25 cellular contexts compared by ENCODE assay signal in the genomic region with DNA sequence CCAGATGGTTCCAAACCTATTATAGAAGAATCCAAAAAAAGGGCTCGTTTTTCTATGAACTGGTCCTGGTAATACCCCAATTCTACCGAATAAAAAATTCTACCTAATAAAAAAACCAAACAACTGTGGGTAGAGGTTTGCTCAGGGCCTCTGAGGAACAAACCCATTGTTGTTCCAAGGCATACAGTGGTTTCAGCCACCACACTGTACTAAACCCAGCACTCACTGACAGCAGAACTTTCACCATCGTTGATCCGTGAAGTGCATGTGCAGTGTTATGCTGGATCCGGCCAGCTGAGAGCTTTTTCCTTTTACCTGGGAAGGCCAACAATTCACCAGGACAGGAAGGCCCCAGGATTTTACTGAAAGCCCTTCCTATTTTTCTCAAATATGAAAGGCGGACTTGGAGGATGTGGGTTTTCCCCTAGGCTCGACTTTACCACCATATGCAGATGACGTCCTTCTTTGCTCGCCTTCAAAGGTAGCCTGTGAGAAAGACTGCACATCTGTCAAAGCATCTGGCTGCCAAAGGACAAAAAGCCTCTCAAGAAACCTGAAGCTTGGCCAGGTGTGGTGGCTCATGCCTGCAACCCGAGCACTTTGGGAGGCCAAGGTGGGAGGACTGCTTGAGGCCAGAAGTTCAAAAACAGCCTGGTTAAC. TPM values are rescaled to one million over a fixed set of nuclear protein-coding genes. Genes with fewer than 3 reads are reported as not detected.
DNase-seq lines count a peak whose midpoint lies in the region; ATAC-seq, FAIRE-seq and TF ChIP-seq lines count a peak whose summit lies in the region.
"Had no signal": no experiment of that assay in that cellular context is flagged by ENCODE, and none has a peak within 500 bp of the region (broad histone marks: within the 10 kb centered on the region; RNA-seq: fewer than 3 reads in every experiment).

No MANE protein-coding gene starts in this region.

- H2AFZ ChIP-seq in GM23338 (0 out of 2 replicates have a peak overlapping the region, but pooled peaks have one; percentile 47), OCI-LY3 (ENCODE audit: low read depth, low read length) (peak overlapping the region; percentile 32; the same call in 1 of the 2 replicates)
- H2AFZ ChIP-seq: GM23248 had no signal

- DNase-seq in GM12891 (ENCODE audit: insufficient read length, low spot score) = no peak
- no peak for DNase-seq in GM23338 (ENCODE audit: low spot score)
- no peak for DNase-seq in SIG-M5 treated with dmso at 0.1 percent for 504 hours (lab: John Stamatoyannopoulos, UW; ENCODE audit: unreplicated experiment)
- DNase-seq in CD14-positive monocyte (ENCODE audit: low spot score) = no peak
- DNase-seq in activated naive CD4-positive, alpha-beta T cell treated with anti-CD3 and anti-CD28 coated beads, Interleukin-2, amount 50 U/mL, for 72 hours (ENCODE audit: low spot score in 2 of 2) = no peak
- DNase-seq: ACHN; BE2C; C1 segment of cervical spinal cord; Caco-2; CD4-positive, alpha-beta T cell; DMS153; DMS79; GF-D8; GM23248; HCEC 1CT; HFFc6; Kasumi-1; KG1 had no signal

- no peaks in the 10 kb centered on the region for H3K9me3 ChIP-seq in OCI-LY3 (ENCODE audit: insufficient read depth, low read length)
- H3K9me3 ChIP-seq: BE2C, Caco-2 had no signal

- H3K36me3 ChIP-seq in GM23338 (ENCODE audit: insufficient read depth) = no peaks in the 10 kb centered on the region
- H3K36me3 ChIP-seq in OCI-LY3 (replicated peaks; ENCODE audit: low read depth, low read length) = no peaks in the 10 kb centered on the region
- H3K36me3 ChIP-seq: BE2C had no signal

- H3K4me1 Mint-ChIP-seq in GM23338 (no peaks in the 10 kb centered on the region), CD14-positive monocyte (peaks cover 9% of the 10 kb centered on the region)
- H3K4me1 Mint-ChIP-seq in stimulated activated memory B cell treated with anti-CD40 and anti-IgM and Interleukin-4, amounts not matched to agents 10 μg/mL and 1 μg/mL and 100 μg/mL, for 72 hours = no peaks in the 10 kb centered on the region

- H3K9me3 Mint-ChIP-seq in GM23338 = no peaks in the 10 kb centered on the region; the same call in 2 of the 3 replicates
- peaks cover 2% of the 10 kb centered on the region for H3K9me3 Mint-ChIP-seq in stimulated activated memory B cell treated with anti-CD40 and anti-IgM and Interleukin-4, amounts not matched to agents 10 μg/mL and 1 μg/mL and 100 μg/mL, for 72 hours
- peaks cover 0 to 8% (median 0%) of the 10 kb centered on the region in 7 donors for H3K9me3 Mint-ChIP-seq in CD14-positive monocyte
- H3K9me3 Mint-ChIP-seq in activated naive CD4-positive, alpha-beta T cell treated with anti-CD3 and anti-CD28 coated beads, Interleukin-2, amount 50 U/mL, for 72 hours = no peaks in the 10 kb centered on the region
- H3K9me3 Mint-ChIP-seq: CD4-positive, alpha-beta T cell; HFFc6; IgD-negative memory B cell had no signal

- TF ChIP-seq CTCF in GM23338 (conservative IDR thresholded peaks at IDR 0.05; ENCODE audit: low read depth in 2 of 2) (no peak), OCI-LY3 (IDR thresholded peaks at IDR 0.05; ENCODE audit: low read depth, low read length) (no peak), CD14-positive monocyte (IDR thresholded peaks at IDR 0.05) (no peak)

- H3K4me3 ChIP-seq in GM23338 = no peak overlapping the region
- peak overlapping the region; percentile 49 for H3K4me3 ChIP-seq in OCI-LY3 (ENCODE audit: low read length)
- H3K4me3 ChIP-seq: GM23248 had no signal

- H3K27me3 ChIP-seq in GM23338 (ENCODE audit: insufficient read depth) = no peaks in the 10 kb centered on the region
- H3K27me3 ChIP-seq in OCI-LY3 (ENCODE audit: low read depth, low read length) = peaks cover 11% of the 10 kb centered on the region
- H3K27me3 ChIP-seq: BE2C had no signal

- H3K4me1 ChIP-seq in GM23338 (ENCODE audit: insufficient read depth) (no peaks in the 10 kb centered on the region), OCI-LY3 (ENCODE audit: low read length) (peaks cover 26% of the 10 kb centered on the region)
- H3K4me1 ChIP-seq: BE2C, Caco-2 had no signal

- no peaks in the 10 kb centered on the region for H3K9me2 ChIP-seq in GM23338 (ENCODE audit: insufficient read depth)

- FAIRE-seq in GM12891 (lab: Jason Lieb, UNC) = no peak
- FAIRE-seq: A204.1, H54, HepG2 had no signal

- H3K27ac Mint-ChIP-seq in GM23338 = no peak overlapping the region
- no peak overlapping the region for H3K27ac Mint-ChIP-seq in stimulated activated memory B cell treated with anti-CD40 and anti-IgM and Interleukin-4, amounts not matched to agents 10 μg/mL and 1 μg/mL and 100 μg/mL, for 72 hours
- no peak overlapping the region for H3K27ac Mint-ChIP-seq in CD14-positive monocyte
- no peak overlapping the region for H3K27ac Mint-ChIP-seq in activated naive CD4-positive, alpha-beta T cell treated with anti-CD3 and anti-CD28 coated beads, Interleukin-2, amount 50 U/mL, for 72 hours
- H3K27ac Mint-ChIP-seq: CD4-positive, alpha-beta T cell; HFFc6 had no signal

- H3K27ac ChIP-seq in GM23338 (ENCODE audit: low read depth) = no peak overlapping the region
- no peak overlapping the region for H3K27ac ChIP-seq in OCI-LY3 (ENCODE audit: low read length)
- H3K27ac ChIP-seq: GM23248 had no signal

- peaks cover 2% of the 10 kb centered on the region for H3K27me3 Mint-ChIP-seq in GM23338 (ENCODE audit: insufficient read depth, low read depth, poor library complexity)
- H3K27me3 Mint-ChIP-seq in stimulated activated memory B cell treated with anti-CD40 and anti-IgM and Interleukin-4, amounts not matched to agents 10 μg/mL and 1 μg/mL and 100 μg/mL, for 72 hours = peaks cover 32% of the 10 kb centered on the region
- peaks cover 5 to 21% (median 18%) of the 10 kb centered on the region in 3 donors for H3K27me3 Mint-ChIP-seq in CD14-positive monocyte (ENCODE audit: low read depth in 3 of 3)

- no peaks in the 10 kb centered on the region for H3F3A ChIP-seq in GM23338 (replicated peaks; ENCODE audit: low read depth)

- H4K20me1 ChIP-seq in GM23338 (replicated peaks; ENCODE audit: insufficient read depth) (no peaks in the 10 kb centered on the region), OCI-LY3 (ENCODE audit: insufficient read depth, low read length) (no peaks in the 10 kb centered on the region)

- ATAC-seq in GM23338 (no peak), HG02763 (IDR thresholded peaks at IDR 0.05; ENCODE audit: unreplicated experiment) (no peak)
- peak; percentile 55 for ATAC-seq in stimulated activated memory B cell treated with anti-CD40 and anti-IgM and Interleukin-4, amounts not matched to agents 10 μg/mL and 1 μg/mL and 100 μg/mL, for 72 hours
- ATAC-seq in activated naive CD4-positive, alpha-beta T cell treated with anti-CD3 and anti-CD28 coated beads, Interleukin-2, amount 50 U/mL, for 72 hours = no peak
- ATAC-seq: HepG2 had no signal

- intact Hi-C loops in CD14-positive monocyte (cut with micrococcal nuclease) = no loop called here

- no peaks in the 10 kb centered on the region for H3K79me2 ChIP-seq in GM23338 (replicated peaks; ENCODE audit: insufficient read depth)
- H3K79me2 ChIP-seq in OCI-LY3 (ENCODE audit: low read length) = no peaks in the 10 kb centered on the region

- H3K9ac ChIP-seq in OCI-LY3 (ENCODE audit: low read length) = peak overlapping the region; percentile 22; the same call in 1 of the 2 replicates
- H3K9ac ChIP-seq: GM23248 had no signal

- TF ChIP-seq POLR2A in GM12891 (IDR thresholded peaks at IDR 0.05; ENCODE audit: low read depth, low read length) = no peak

- H3K36me3 Mint-ChIP-seq in GM23338 (ENCODE audit: low read depth) = no peaks in the 10 kb centered on the region
- H3K36me3 Mint-ChIP-seq in stimulated activated memory B cell treated with anti-CD40 and anti-IgM and Interleukin-4, amounts not matched to agents 10 μg/mL and 1 μg/mL and 100 μg/mL, for 72 hours = no peaks in the 10 kb centered on the region
- no peaks in the 10 kb centered on the region for H3K36me3 Mint-ChIP-seq in CD14-positive monocyte
- H3K36me3 Mint-ChIP-seq in activated naive CD4-positive, alpha-beta T cell treated with anti-CD3 and anti-CD28 coated beads, Interleukin-2, amount 50 U/mL, for 72 hours = no peaks in the 10 kb centered on the region
- H3K36me3 Mint-ChIP-seq: IgD-negative memory B cell had no signal

- H3K4me2 ChIP-seq in GM23338 = no peak overlapping the region
- peak overlapping the region; percentile 69 for H3K4me2 ChIP-seq in OCI-LY3 (ENCODE audit: low read length)

- H3K4me3 Mint-ChIP-seq in GM23338 (no peak overlapping the region), CD14-positive monocyte (no peak overlapping the region)
- no peak overlapping the region for H3K4me3 Mint-ChIP-seq in stimulated activated memory B cell treated with anti-CD40 and anti-IgM and Interleukin-4, amounts not matched to agents 10 μg/mL and 1 μg/mL and 100 μg/mL, for 72 hours
- H3K4me3 Mint-ChIP-seq: CD4-positive, alpha-beta T cell; HFFc6; IgD-negative memory B cell had no signal

TF ChIP-seq in GM12891, 5 proteins besides CTCF, POLR2A, EP300 and RAD21:
- TF ChIP-seq POU2F2 (IDR thresholded peaks at IDR 0.05; ENCODE audit: low read depth, low read length) (peak; percentile 36; the same call in 1 of the 2 replicates), SPI1 (IDR thresholded peaks at IDR 0.05; ENCODE audit: low read depth, low read length) (no peak)

TF ChIP-seq in GM23338, 12 proteins besides CTCF, POLR2A, EP300 and RAD21 (continues in another document):
- TF ChIP-seq, protein P1, sequence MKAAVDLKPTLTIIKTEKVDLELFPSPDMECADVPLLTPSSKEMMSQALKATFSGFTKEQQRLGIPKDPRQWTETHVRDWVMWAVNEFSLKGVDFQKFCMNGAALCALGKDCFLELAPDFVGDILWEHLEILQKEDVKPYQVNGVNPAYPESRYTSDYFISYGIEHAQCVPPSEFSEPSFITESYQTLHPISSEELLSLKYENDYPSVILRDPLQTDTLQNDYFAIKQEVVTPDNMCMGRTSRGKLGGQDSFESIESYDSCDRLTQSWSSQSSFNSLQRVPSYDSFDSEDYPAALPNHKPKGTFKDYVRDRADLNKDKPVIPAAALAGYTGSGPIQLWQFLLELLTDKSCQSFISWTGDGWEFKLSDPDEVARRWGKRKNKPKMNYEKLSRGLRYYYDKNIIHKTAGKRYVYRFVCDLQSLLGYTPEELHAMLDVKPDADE (IDR thresholded peaks at IDR 0.05) = no peak
- no peak for TF ChIP-seq POLR2AphosphoS5 (IDR thresholded peaks at IDR 0.05; ENCODE audit: low read depth)
- TF ChIP-seq JUNB (IDR thresholded peaks at IDR 0.05; ENCODE audit: unreplicated experiment) = no peak
- no peak for TF ChIP-seq EZH2 (IDR thresholded peaks at IDR 0.05; ENCODE audit: low read depth, unreplicated experiment)

RNA-seq across cellular contexts. Expression of a gene that starts 7.2 kb away (rescaled TPM):
- polyA plus RNA-seq in GM12891 (2012; ENCODE audit: low read depth, missing spikeins) = 0.55 TPM
- 0.58 and 1.2 TPM in 2 replicates for total RNA-seq in GM23338 (2014; rRNA removed; shearing (Covaris generic))
- polyA plus RNA-seq in GM23338 (2016; fragmentation: Nextera tagmentation; extraction: Ambion mirVana) (0.42 and 0.55 TPM in 2 replicates), CD14-positive monocyte (under 1 TPM; 0.04 to 0.08 TPM)
- under 1 TPM; 0.20 to 0.29 TPM for total RNA-seq in activated naive CD4-positive, alpha-beta T cell treated with anti-CD3 and anti-CD28 coated beads, Interleukin-2, amount 50 U/mL, for 72 hours
